ENCODE assay signal across 13 cellular contexts in genomic region chr1:25989860-25990650, GRCh38. TPM values are rescaled to one million over a fixed set of nuclear protein-coding genes. Genes with fewer than 3 reads are reported as not detected.
A peak's percentile ranks its signal among the peaks of the same experiment; 100 is the strongest.
DNase-seq lines count a peak whose midpoint lies in the region; ATAC-seq, FAIRE-seq and TF ChIP-seq lines count a peak whose summit lies in the region.
"Had no signal": no experiment of that assay in that cellular context is flagged by ENCODE, and none has a peak within 500 bp of the region (broad histone marks: within the 10 kb centered on the region; RNA-seq: fewer than 3 reads in every experiment).

No MANE protein-coding gene starts in this region.

- H3K27ac ChIP-seq in CD4-positive, CD25-positive, alpha-beta regulatory T cell (ENCODE audit: insufficient read depth, low read length, poor library complexity, severe bottlenecking) = peak overlapping the region; percentile 70
- H3K27ac ChIP-seq in GM12878 (ENCODE audit: control insufficient read depth, insufficient read depth) = no peak overlapping the region
- peak overlapping the region in 2 of 4 donors; percentile 28 to 59 for H3K27ac ChIP-seq in upper lobe of left lung
- H3K27ac ChIP-seq: cardiac muscle cell, esophagus muscularis mucosa had no signal

- SMC1A ChIA-PET in GM12878 (lab: Charles Lee; ENCODE audit: uncharacterized antibody, unreplicated experiment) = interaction anchor here (1.2 to 2.1 kb wide), 4 partner anchors 7 to 95 kb away, joined by 3 to 9 read pairs (median 5); partner anchors contain the start of gene PAFAH2

- H3K79me2 ChIP-seq in GM12878 (ENCODE audit: control insufficient read depth, insufficient read depth, low read length) = no peaks in the 10 kb centered on the region

- no peak overlapping the region for H2AFZ ChIP-seq in GM12878 (ENCODE audit: control insufficient read depth, low read depth, low read length)

- peaks cover 25% of the 10 kb centered on the region for H3K36me3 Mint-ChIP-seq in CD4-positive, CD25-positive, alpha-beta regulatory T cell
- H3K36me3 Mint-ChIP-seq in IgD-negative memory B cell = peaks cover 10% of the 10 kb centered on the region
- peaks cover 12% of the 10 kb centered on the region for H3K36me3 Mint-ChIP-seq in natural killer cell

- H3K9me3 ChIP-seq in CD4-positive, CD25-positive, alpha-beta regulatory T cell (ENCODE audit: control insufficient read depth in 2 of 2, low read length in 2 of 2) = no peaks in the 10 kb centered on the region
- no peaks in the 10 kb centered on the region for H3K9me3 ChIP-seq in GM12878 (replicated peaks; ENCODE audit: control insufficient read depth, insufficient read depth, low read length)
- H3K9me3 ChIP-seq in upper lobe of left lung = no peaks in the 10 kb centered on the region
- H3K9me3 ChIP-seq: esophagus muscularis mucosa had no signal

- peak overlapping the region; percentile 87 to 97 (median 92) for H3K4me3 Mint-ChIP-seq in CD4-positive, CD25-positive, alpha-beta regulatory T cell
- H3K4me3 Mint-ChIP-seq in IgD-negative memory B cell (peak overlapping the region in 3 of 4 donors; percentile 28 to 66 (median 65)), natural killer cell (peak overlapping the region; percentile 97)

- H3K27me3 ChIP-seq in CD4-positive, CD25-positive, alpha-beta regulatory T cell (ENCODE audit: control insufficient read depth, insufficient read depth, low read length) = no peaks in the 10 kb centered on the region
- H3K27me3 ChIP-seq in GM12878 (replicated peaks in 1 of 2; ENCODE audit: control insufficient read depth in 2 of 2, insufficient read depth in 2 of 2, low read length in 1 of 2) = no peaks in the 10 kb centered on the region
- no peaks in the 10 kb centered on the region for H3K27me3 ChIP-seq in upper lobe of left lung
- H3K27me3 ChIP-seq: cardiac muscle cell, esophagus muscularis mucosa had no signal

- RAD21 ChIA-PET in GM12878 (lab: Charles Lee; ENCODE audit: unreplicated experiment) = no interaction called here

- peaks cover 39% of the 10 kb centered on the region for H3K4me1 ChIP-seq in CD4-positive, CD25-positive, alpha-beta regulatory T cell (ENCODE audit: control insufficient read depth, insufficient read depth, low read length, poor library complexity, severe bottlenecking)
- H3K4me1 ChIP-seq in GM12878 (ENCODE audit: control insufficient read depth, insufficient read depth, low read length) (no peaks in the 10 kb centered on the region), upper lobe of left lung (peaks cover 0 to 14% (median 4%) of the 10 kb centered on the region in 4 donors)

- H3K9ac ChIP-seq in GM12878 (ENCODE audit: control insufficient read depth, insufficient read depth, low read length) = no peak overlapping the region

- H3K4me3 ChIP-seq in CD4-positive, CD25-positive, alpha-beta regulatory T cell (ENCODE audit: low read depth, low read length) = peak overlapping the region; percentile 88
- H3K4me3 ChIP-seq in GM12878 = no peak overlapping the region
- peak overlapping the region in 2 of 4 donors; percentile 4 to 25 for H3K4me3 ChIP-seq in upper lobe of left lung
- H3K4me3 ChIP-seq: cardiac muscle cell, esophagus muscularis mucosa had no signal

- CTCF ChIA-PET in GM12878 (lab: Yijun Ruan, JAX) = interaction anchor here (0.6 to 4.1 kb wide), 5 partner anchors 7 to 95 kb away, joined by 3 to 19 read pairs (median 4); partner anchors contain the start of gene PAFAH2

- no peaks in the 10 kb centered on the region for H4K20me1 ChIP-seq in GM12878 (ENCODE audit: control insufficient read depth, insufficient read depth)

- TF ChIP-seq CTCF in GM12878 (IDR thresholded peaks at IDR 0.05 in 2 of 3, conservative IDR thresholded peaks at IDR 0.05 in 1 of 3; ENCODE audit: control insufficient read depth in 2 of 3, extremely low read depth in 1 of 3, insufficient read depth in 1 of 3, low read depth in 3 of 3, low read length in 3 of 3) (no peak), natural killer cell (IDR thresholded peaks at IDR 0.05) (no peak), upper lobe of left lung (IDR thresholded peaks at IDR 0.05) (no peak)

- TF ChIP-seq EP300 in GM12878 (IDR thresholded peaks at IDR 0.05; ENCODE audit: borderline replicate concordance in 1 of 2, control insufficient read depth in 1 of 2, low read depth in 2 of 2, low read length in 2 of 2) (no peak), upper lobe of left lung (IDR thresholded peaks at IDR 0.05) (no peak)

- 0 out of 2 replicates have a peak overlapping the region, but pooled peaks have one; percentile 10 for H3K4me2 ChIP-seq in GM12878 (ENCODE audit: control insufficient read depth, insufficient read depth)

- in situ Hi-C loops in GM12878 (cut with MboI) = no loop called here

- peaks cover 14 to 81% (median 40%) of the 10 kb centered on the region in 4 donors for H3K4me1 Mint-ChIP-seq in CD4-positive, CD25-positive, alpha-beta regulatory T cell
- H3K4me1 Mint-ChIP-seq in IgD-negative memory B cell (peaks cover 0 to 12% (median 0%) of the 10 kb centered on the region in 3 donors), natural killer cell (peaks cover 81 to 88% of the 10 kb centered on the region in 2 donors)

- TF ChIP-seq RAD21 in GM12878 (IDR thresholded peaks at IDR 0.05; ENCODE audit: insufficient read depth, low read depth, low read length) = no peak

- H3K9me3 Mint-ChIP-seq in CD4-positive, CD25-positive, alpha-beta regulatory T cell = no peaks in the 10 kb centered on the region
- H3K9me3 Mint-ChIP-seq in IgD-negative memory B cell (peaks cover 0 to 2% (median 0%) of the 10 kb centered on the region in 3 donors), natural killer cell (no peaks in the 10 kb centered on the region)

- DNase-seq in CD4-positive, CD25-positive, alpha-beta regulatory T cell = peak in 1 of 3 donors; percentile 27
- DNase-seq in GM12878 (ENCODE audit: low read depth, low spot score) (no peak), natural killer cell (no peak), upper lobe of left lung (no peak), dedifferentiated amniotic fluid mesenchymal stem cell (ENCODE audit: extremely low spot score) (no peak), GM19238 (ENCODE audit: insufficient read length, low spot score) (no peak), GM03348 (ENCODE audit: low spot score) (no peak)
- DNase-seq: KG1, NCI-H2081 treated with DMSO at 0.1 percent for 48 hours had no signal

- no peak for FAIRE-seq in GM12878 (lab: Jason Lieb, UNC)
- FAIRE-seq: H54 had no signal

- H3K27ac Mint-ChIP-seq in CD4-positive, CD25-positive, alpha-beta regulatory T cell = peak overlapping the region; percentile 91 to 94 (median 93)
- peak overlapping the region in 1 of 3 donors; percentile 73 for H3K27ac Mint-ChIP-seq in IgD-negative memory B cell
- H3K27ac Mint-ChIP-seq in natural killer cell = peak overlapping the region; percentile 89 to 98

- no peak for ATAC-seq in CD4-positive, CD25-positive, alpha-beta regulatory T cell (ENCODE audit: low read depth in 2 of 2)
- ATAC-seq in GM12878 (no peak), natural killer cell (no peak), upper lobe of left lung (ENCODE audit: low FRiP score in 2 of 2) (no peak)

- BruUV-seq in GM12878 (replicated peaks; lab: Mats Ljungman, UMichigan) = no TSS peak

- peaks cover 19% of the 10 kb centered on the region for H3K36me3 ChIP-seq in CD4-positive, CD25-positive, alpha-beta regulatory T cell (ENCODE audit: control insufficient read depth, insufficient read depth, low read length)
- H3K36me3 ChIP-seq in GM12878 (ENCODE audit: control insufficient read depth in 2 of 2, insufficient read depth in 2 of 2, low read length in 1 of 2) (peaks cover 0 to 6% of the 10 kb centered on the region in 2 experiments; a peak in 2 of 4 replicates), upper lobe of left lung (peaks cover 0 to 28% (median 14%) of the 10 kb centered on the region in 4 donors)
- H3K36me3 ChIP-seq: cardiac muscle cell had no signal

- TF ChIP-seq POLR2A in GM12878 (IDR thresholded peaks at IDR 0.05; ENCODE audit: low read depth, low read length) = no peak
- no peak for TF ChIP-seq POLR2A in upper lobe of left lung (IDR thresholded peaks at IDR 0.05)

- H3K27me3 Mint-ChIP-seq in CD4-positive, CD25-positive, alpha-beta regulatory T cell = no peaks in the 10 kb centered on the region
- no peaks in the 10 kb centered on the region for H3K27me3 Mint-ChIP-seq in IgD-negative memory B cell
- no peaks in the 10 kb centered on the region for H3K27me3 Mint-ChIP-seq in natural killer cell (ENCODE audit: low read depth in 2 of 2)

- intact Hi-C loops in GM12878 (cut with micrococcal nuclease; ENCODE audit: unreplicated experiment) (no loop called here), natural killer cell (cut with micrococcal nuclease) (loop anchor here (1.0 to 10.0 kb wide), 4 partner anchors 8 to 745 kb away; partner anchors contain the start of genes PAFAH2 and RSRP1)

- WGBS in GM12878 (ENCODE audit: insufficient coverage, insufficient replicate concordance, low lambda C conversion rate, missing lambda C conversion rate) = 84% methylated on average over 10 of the region's 10 CpGs
- 72 to 77% methylated on average over 10 of the region's 10 CpGs for WGBS in upper lobe of left lung, 2 donors

- POLR2A ChIA-PET in GM12878 (lab: Charles Lee) = no interaction called here

RNA-seq across cellular contexts. Expression of gene PAFAH2, which starts 7.8 kb away (rescaled TPM):
- total RNA-seq in CD4-positive, CD25-positive, alpha-beta regulatory T cell = 10.7 TPM
- polyA plus RNA-seq in CD4-positive, CD25-positive, alpha-beta regulatory T cell = 10 to 100 TPM; 12.4 to 26.3 (median 17.7) TPM
- 8.6 TPM for polyA plus RNA-seq in IgD-negative memory B cell
- total RNA-seq in GM12878 (2013; cell fraction: nucleolus; rRNA removed) = 6.9 and 7.0 TPM in 2 replicates
- total RNA-seq in GM12878 (2014; rRNA removed) = 4.9 and 5.2 TPM in 2 replicates
- total RNA-seq in GM12878 (2014; rRNA removed; fragmentation: Illumina TruSeq; extraction: Trizol) = 5.9 and 6.8 TPM in 2 replicates
- 5.0 and 6.6 TPM in 2 replicates for total RNA-seq in GM12878 (2021)
- polyA plus RNA-seq in GM12878 (2011; ENCODE audit: low read depth) = 2.3 TPM
- polyA plus RNA-seq in GM12878 (2011; rRNA removed) = 9.5 and 9.6 TPM in 2 replicates
- 7.4 and 7.8 TPM in 2 replicates for polyA plus RNA-seq in GM12878 (2011; cell fraction: cytosol; rRNA removed)
- polyA plus RNA-seq in GM12878 (2011; cell fraction: nucleus; rRNA removed) = 4.0 and 5.2 TPM in 2 replicates
- polyA plus RNA-seq in GM12878 (2012) = 2.6 and 4.6 TPM in 2 replicates
- 5.3 and 6.5 TPM in 2 replicates for polyA plus RNA-seq in GM12878 (2014; fragmentation: Illumina TruSeq; extraction: Trizol)
- 1 to 10 TPM; 3.0 to 4.0 TPM for polyA plus RNA-seq in GM12878 (2014; fragmentation: Nextera tagmentation; extraction: Ambion mirVana)
- polyA plus RNA-seq in GM12878 (2014; rRNA removed) = 6.9 and 7.0 TPM in 2 replicates
- 1 to 10 TPM; 6.5 to 7.7 TPM for polyA plus RNA-seq in GM12878 (2016; fragmentation: Nextera tagmentation; extraction: Ambion mirVana)
- polyA minus RNA-seq in GM12878 (2011; rRNA and poly(A)+ RNA removed) = 7.3 and 7.5 TPM in 2 replicates
- polyA minus RNA-seq in GM12878 (2011; cell fraction: cytosol; rRNA and poly(A)+ RNA removed) = 2.4 and 2.9 TPM in 2 replicates
- polyA minus RNA-seq in GM12878 (2011; cell fraction: nucleus; rRNA and poly(A)+ RNA removed) = 2.3 and 3.9 TPM in 2 replicates
- total RNA-seq in natural killer cell = 10 to 100 TPM; 39.0 to 95.1 (median 68.6) TPM
- 10 to 100 TPM; 12.6 to 20.1 (median 15.1) TPM for total RNA-seq in upper lobe of left lung

RNA-seq across cellular contexts. Expression of gene EXTL1, which starts 31.5 kb away (rescaled TPM):
- not detected for total RNA-seq in CD4-positive, CD25-positive, alpha-beta regulatory T cell
- polyA plus RNA-seq in CD4-positive, CD25-positive, alpha-beta regulatory T cell = under 1 TPM in 1 of 4 donors, not detected in 3; 0.22 TPM
- polyA plus RNA-seq in IgD-negative memory B cell (not detected), GM12878 (2011; rRNA removed) (not detected in 2 replicates), GM12878 (2014; fragmentation: Illumina TruSeq; extraction: Trizol) (not detected in 2 replicates), GM12878 (2014; fragmentation: Nextera tagmentation; extraction: Ambion mirVana) (not detected), GM12878 (2014; rRNA removed) (not detected in 2 replicates), GM12878 (2016; fragmentation: Nextera tagmentation; extraction: Ambion mirVana) (not detected)
- not detected in 2 replicates for total RNA-seq in GM12878 (2013; cell fraction: nucleolus; rRNA removed)
- total RNA-seq in GM12878 (2014; rRNA removed) (not detected in 2 replicates), GM12878 (2014; rRNA removed; fragmentation: Illumina TruSeq; extraction: Trizol) (not detected in 2 replicates), GM12878 (2021) (not detected in 2 replicates), natural killer cell (not detected), upper lobe of left lung (under 1 TPM in 3 of 6 donors, not detected in 3; under 0.01 to 0.24 (median 0.20) TPM)
- polyA plus RNA-seq in GM12878 (2011; ENCODE audit: low read depth) = not detected
- polyA plus RNA-seq in GM12878 (2011; cell fraction: cytosol; rRNA removed) = not detected in 2 replicates
- not detected in 2 replicates for polyA plus RNA-seq in GM12878 (2011; cell fraction: nucleus; rRNA removed)
- not detected in 2 replicates for polyA plus RNA-seq in GM12878 (2012)
- not detected in 2 replicates for polyA minus RNA-seq in GM12878 (2011; rRNA and poly(A)+ RNA removed)
- polyA minus RNA-seq in GM12878 (2011; cell fraction: cytosol; rRNA and poly(A)+ RNA removed) = not detected in 2 replicates
- not detected in 2 replicates for polyA minus RNA-seq in GM12878 (2011; cell fraction: nucleus; rRNA and poly(A)+ RNA removed)

RNA-seq across cellular contexts. Expression of gene SLC30A2, which starts 55.9 kb away (rescaled TPM):
- not detected for total RNA-seq in CD4-positive, CD25-positive, alpha-beta regulatory T cell
- polyA plus RNA-seq in CD4-positive, CD25-positive, alpha-beta regulatory T cell = under 1 TPM in 1 of 4 donors, not detected in 3; 0.07 TPM
- polyA plus RNA-seq in IgD-negative memory B cell = not detected
- total RNA-seq in GM12878 (2013; cell fraction: nucleolus; rRNA removed) = not detected in 2 replicates
- not detected in 2 replicates for total RNA-seq in GM12878 (2014; rRNA removed)
- total RNA-seq in GM12878 (2014; rRNA removed; fragmentation: Illumina TruSeq; extraction: Trizol) = not detected in 2 replicates
- 0.13 TPM in 1 of 2 replicates, not detected in the other for total RNA-seq in GM12878 (2021)
- polyA plus RNA-seq in GM12878 (2011; ENCODE audit: low read depth) = not detected
- polyA plus RNA-seq in GM12878 (2011; rRNA removed) = not detected in 2 replicates
- not detected in 2 replicates for polyA plus RNA-seq in GM12878 (2011; cell fraction: cytosol; rRNA removed)
- polyA plus RNA-seq in GM12878 (2011; cell fraction: nucleus; rRNA removed) = not detected in 2 replicates
- not detected in 2 replicates for polyA plus RNA-seq in GM12878 (2012)
- polyA plus RNA-seq in GM12878 (2014; fragmentation: Illumina TruSeq; extraction: Trizol) = not detected in 2 replicates
- not detected for polyA plus RNA-seq in GM12878 (2014; fragmentation: Nextera tagmentation; extraction: Ambion mirVana)
- not detected in 2 replicates for polyA plus RNA-seq in GM12878 (2014; rRNA removed)
- not detected for polyA plus RNA-seq in GM12878 (2016; fragmentation: Nextera tagmentation; extraction: Ambion mirVana)
- polyA minus RNA-seq in GM12878 (2011; rRNA and poly(A)+ RNA removed) = not detected in 2 replicates
- not detected in 2 replicates for polyA minus RNA-seq in GM12878 (2011; cell fraction: cytosol; rRNA and poly(A)+ RNA removed)
- polyA minus RNA-seq in GM12878 (2011; cell fraction: nucleus; rRNA and poly(A)+ RNA removed) = not detected in 2 replicates
- total RNA-seq in natural killer cell = not detected
- total RNA-seq in upper lobe of left lung = under 1 TPM in 3 of 6 donors, not detected in 3; 0.09 to 0.27 (median 0.15) TPM
